1 cellular context compared by ENCODE assay signal in genomic region chr19:24140591-24140990, GRCh38.
A peak's percentile ranks its signal among the peaks of the same experiment; 100 is the strongest.
TF ChIP-seq lines count a peak whose summit lies in the region.

No MANE protein-coding gene starts in this region.

TF ChIP-seq in HepG2, 621 proteins besides CTCF, POLR2A, EP300 and RAD21 (continued from another document):
- TF ChIP-seq ZNF619 (CRISPR knock-in tag; IDR thresholded peaks at IDR 0.05) (no peak), MAF1 (CRISPR knock-in tag; IDR thresholded peaks at IDR 0.05; ENCODE audit: borderline replicate concordance) (no peak), MAFK (conservative IDR thresholded peaks at IDR 0.05 in 1 of 2, IDR thresholded peaks at IDR 0.05 in 1 of 2; ENCODE audit: low read length in 2 of 2) (peak; percentile 83 to 94), ZNF33A (CRISPR knock-in tag; IDR thresholded peaks at IDR 0.05; ENCODE audit: borderline replicate concordance) (no peak), SIX4 (CRISPR knock-in tag; IDR thresholded peaks at IDR 0.05) (no peak), SMC3 (IDR thresholded peaks at IDR 0.05; ENCODE audit: low read length) (no peak), MLXIP (CRISPR knock-in tag; IDR thresholded peaks at IDR 0.05; ENCODE audit: borderline replicate concordance) (no peak), NPAS2 (CRISPR knock-in tag; IDR thresholded peaks at IDR 0.05; ENCODE audit: borderline replicate concordance) (no peak)
